ENCODE assay signal across 2 cellular contexts in genomic region chr6:163490826-163491577, GRCh38.
TF ChIP-seq lines count a peak whose summit lies in the region.

No MANE protein-coding gene starts in this region.

TF ChIP-seq in liver, 16 proteins besides CTCF, POLR2A, EP300 and RAD21 (continued from another document):
- TF ChIP-seq, protein P1, sequence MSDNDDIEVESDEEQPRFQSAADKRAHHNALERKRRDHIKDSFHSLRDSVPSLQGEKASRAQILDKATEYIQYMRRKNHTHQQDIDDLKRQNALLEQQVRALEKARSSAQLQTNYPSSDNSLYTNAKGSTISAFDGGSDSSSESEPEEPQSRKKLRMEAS (IDR thresholded peaks at IDR 0.05) = no peak
- TF ChIP-seq GABPA (IDR thresholded peaks at IDR 0.05 in 1 of 2, conservative IDR thresholded peaks at IDR 0.05 in 1 of 2) (peak; percentile 35 to 55), YY1 (IDR thresholded peaks at IDR 0.05) (no peak), FOXA2 (IDR thresholded peaks at IDR 0.05) (peak; percentile 32), SP1 (IDR thresholded peaks at IDR 0.05) (peak; percentile 10)

TF ChIP-seq in HepG2, 621 proteins besides CTCF, POLR2A, EP300 and RAD21 (continued from another document):
- TF ChIP-seq, protein P2, sequence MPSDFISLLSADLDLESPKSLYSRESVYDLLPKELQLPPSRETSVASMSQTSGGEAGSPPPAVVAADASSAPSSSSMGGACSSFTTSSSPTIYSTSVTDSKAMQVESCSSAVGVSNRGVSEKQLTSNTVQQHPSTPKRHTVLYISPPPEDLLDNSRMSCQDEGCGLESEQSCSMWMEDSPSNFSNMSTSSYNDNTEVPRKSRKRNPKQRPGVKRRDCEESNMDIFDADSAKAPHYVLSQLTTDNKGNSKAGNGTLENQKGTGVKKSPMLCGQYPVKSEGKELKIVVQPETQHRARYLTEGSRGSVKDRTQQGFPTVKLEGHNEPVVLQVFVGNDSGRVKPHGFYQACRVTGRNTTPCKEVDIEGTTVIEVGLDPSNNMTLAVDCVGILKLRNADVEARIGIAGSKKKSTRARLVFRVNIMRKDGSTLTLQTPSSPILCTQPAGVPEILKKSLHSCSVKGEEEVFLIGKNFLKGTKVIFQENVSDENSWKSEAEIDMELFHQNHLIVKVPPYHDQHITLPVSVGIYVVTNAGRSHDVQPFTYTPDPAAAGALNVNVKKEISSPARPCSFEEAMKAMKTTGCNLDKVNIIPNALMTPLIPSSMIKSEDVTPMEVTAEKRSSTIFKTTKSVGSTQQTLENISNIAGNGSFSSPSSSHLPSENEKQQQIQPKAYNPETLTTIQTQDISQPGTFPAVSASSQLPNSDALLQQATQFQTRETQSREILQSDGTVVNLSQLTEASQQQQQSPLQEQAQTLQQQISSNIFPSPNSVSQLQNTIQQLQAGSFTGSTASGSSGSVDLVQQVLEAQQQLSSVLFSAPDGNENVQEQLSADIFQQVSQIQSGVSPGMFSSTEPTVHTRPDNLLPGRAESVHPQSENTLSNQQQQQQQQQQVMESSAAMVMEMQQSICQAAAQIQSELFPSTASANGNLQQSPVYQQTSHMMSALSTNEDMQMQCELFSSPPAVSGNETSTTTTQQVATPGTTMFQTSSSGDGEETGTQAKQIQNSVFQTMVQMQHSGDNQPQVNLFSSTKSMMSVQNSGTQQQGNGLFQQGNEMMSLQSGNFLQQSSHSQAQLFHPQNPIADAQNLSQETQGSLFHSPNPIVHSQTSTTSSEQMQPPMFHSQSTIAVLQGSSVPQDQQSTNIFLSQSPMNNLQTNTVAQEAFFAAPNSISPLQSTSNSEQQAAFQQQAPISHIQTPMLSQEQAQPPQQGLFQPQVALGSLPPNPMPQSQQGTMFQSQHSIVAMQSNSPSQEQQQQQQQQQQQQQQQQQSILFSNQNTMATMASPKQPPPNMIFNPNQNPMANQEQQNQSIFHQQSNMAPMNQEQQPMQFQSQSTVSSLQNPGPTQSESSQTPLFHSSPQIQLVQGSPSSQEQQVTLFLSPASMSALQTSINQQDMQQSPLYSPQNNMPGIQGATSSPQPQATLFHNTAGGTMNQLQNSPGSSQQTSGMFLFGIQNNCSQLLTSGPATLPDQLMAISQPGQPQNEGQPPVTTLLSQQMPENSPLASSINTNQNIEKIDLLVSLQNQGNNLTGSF (CRISPR knock-in tag; IDR thresholded peaks at IDR 0.05) = no peak
- no peak for TF ChIP-seq CENPT (CRISPR knock-in tag; IDR thresholded peaks at IDR 0.05; ENCODE audit: low read depth)
